Comparison of ENCODE assay signal across 10 cellular contexts in genomic region chr1:78377356-78377928, GRCh38.
DNase-seq lines count a peak whose midpoint lies in the region; ATAC-seq, FAIRE-seq and TF ChIP-seq lines count a peak whose summit lies in the region.
"Had no signal": no experiment of that assay in that cellular context is flagged by ENCODE, and none has a peak within 500 bp of the region (broad histone marks: within the 10 kb centered on the region; RNA-seq: fewer than 3 reads in every experiment).

No MANE protein-coding gene starts in this region.

- H3K4me3 ChIP-seq in adrenal gland: no peak overlapping the region
- no peak overlapping the region for H3K4me3 ChIP-seq in pancreas

- no peaks in the 10 kb centered on the region for H3K9me3 ChIP-seq in adrenal gland (replicated peaks in 1 of 3)
- no peaks in the 10 kb centered on the region for H3K9me3 ChIP-seq in pancreas

- no peaks in the 10 kb centered on the region for H3K4me1 ChIP-seq in adrenal gland (replicated peaks in 1 of 2)
- no peaks in the 10 kb centered on the region for H3K4me1 ChIP-seq in pancreas

- H3K27ac ChIP-seq in adrenal gland: no peak overlapping the region
- no peak overlapping the region for H3K27ac ChIP-seq in pancreas

- intact Hi-C loops in adrenal gland (cut with DNase I) (no loop called here), sciatic nerve (cut with DNase I) (no loop called here), pancreas (cut with DNase I) (no loop called here)

- H3K36me3 ChIP-seq in adrenal gland (replicated peaks in 1 of 2): no peaks in the 10 kb centered on the region
- no peaks in the 10 kb centered on the region for H3K36me3 ChIP-seq in pancreas

- peak; percentile 93 for ATAC-seq in GM19438 (IDR thresholded peaks at IDR 0.05; ENCODE audit: low read depth, unreplicated experiment)
- ATAC-seq in HG02885 (IDR thresholded peaks at IDR 0.05; ENCODE audit: poor library complexity, unreplicated experiment): peak; percentile 75
- no peak for ATAC-seq in sciatic nerve
- ATAC-seq in pancreas: no peak

- no peak for TF ChIP-seq POLR2A in adrenal gland (IDR thresholded peaks at IDR 0.05)

- peak; percentile 23 for DNase-seq in COLO668 (lab: John Stamatoyannopoulos, UW; ENCODE audit: unreplicated experiment)
- peak; percentile 56 for DNase-seq in LHCN-M2 (ENCODE audit: low read depth)
- no peak for DNase-seq in SHP77 treated with DMSO at 0.1 percent for 48 hours (lab: John Stamatoyannopoulos, UW)
- no peak for DNase-seq in adrenal gland
- no peak for DNase-seq in sciatic nerve (ENCODE audit: low spot score)
- no peak for DNase-seq in pancreas
- DNase-seq: stimulated activated naive CD4-positive, alpha-beta T cell had no signal

- H3K27me3 ChIP-seq in adrenal gland: no peaks in the 10 kb centered on the region
- no peaks in the 10 kb centered on the region for H3K27me3 ChIP-seq in pancreas

- TF ChIP-seq CTCF in adrenal gland (IDR thresholded peaks at IDR 0.05) (no peak), pancreas (IDR thresholded peaks at IDR 0.05) (no peak)

- no peak for FAIRE-seq in pancreas (lab: Jason Lieb, UNC)
- FAIRE-seq: G401.6 had no signal

Comparison
In these comparisons a context has a peak if more than half of its experiments do, and no peak if none do; other contexts are left out.
1. DNase-seq: peak in COLO668 (single experiment) and LHCN-M2 (single experiment); none in SHP77 treated with DMSO at 0.1 percent for 48 hours (single experiment), adrenal gland (0 of 7), sciatic nerve (single experiment) and pancreas (0 of 6).
2. ATAC-seq: peak in GM19438 (single experiment) and HG02885 (single experiment); none in sciatic nerve (single experiment) and pancreas (0 of 4).